In genomic region chr4:157220026-157220881, GRCh38 we compare ENCODE assay signal across 1 cellular context.
TF ChIP-seq lines count a peak whose summit lies in the region.

Gene GRIA2, plus strand, starts transcription at chr4:157220728. Its CDS starts 315 bp downstream, at chr4:157221043.

TF ChIP-seq in GM12878, 131 proteins besides CTCF, POLR2A, EP300 and RAD21 (continued from another document):
- TF ChIP-seq REST (IDR thresholded peaks at IDR 0.05; ENCODE audit: low read depth, low read length) = peak; percentile 91
